8 cellular contexts compared by ENCODE assay signal in the genomic region with DNA sequence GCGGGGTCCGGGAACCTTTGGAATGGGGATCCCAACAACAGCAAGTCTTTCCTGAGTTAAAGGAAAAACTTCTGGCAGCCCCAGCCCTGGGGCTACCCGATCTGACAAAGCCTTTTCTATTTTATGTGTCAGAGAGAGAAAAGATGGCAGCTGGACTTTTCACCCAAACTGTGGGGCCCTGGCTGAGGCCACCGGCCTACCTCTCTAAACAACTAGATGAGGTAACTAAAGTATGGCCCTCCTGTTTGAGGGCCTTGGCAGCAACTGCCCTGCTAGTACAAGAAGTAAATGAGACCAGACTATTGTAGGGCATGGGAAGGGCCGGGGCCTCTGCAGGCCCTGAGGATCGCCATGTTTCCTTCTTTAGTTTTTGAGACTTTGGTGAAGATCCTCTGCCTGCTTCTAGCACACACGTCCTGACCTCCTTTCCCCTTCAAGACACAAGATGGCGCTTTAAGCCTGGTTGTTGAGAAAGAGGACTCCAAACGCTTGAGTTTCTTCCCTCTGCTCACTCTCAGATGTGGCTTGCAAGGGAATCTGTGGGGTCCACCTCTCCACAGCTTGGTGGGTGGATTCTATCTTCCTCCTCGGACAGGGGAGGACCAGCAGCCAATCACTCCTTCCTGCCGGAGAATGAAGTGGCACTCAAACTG. TPM values are rescaled to one million over a fixed set of nuclear protein-coding genes. Genes with fewer than 3 reads are reported as not detected.
DNase-seq lines count a peak whose midpoint lies in the region; ATAC-seq and TF ChIP-seq lines count a peak whose summit lies in the region.

No MANE protein-coding gene starts in this region.

- H3K36me3 Mint-ChIP-seq in activated CD4-positive, alpha-beta memory T cell treated with anti-CD3 and anti-CD28 coated beads, Interleukin-2, amount 10 ng/mL, durations not matched to agents 7 days and 5 days (ENCODE audit: low read depth) = no peaks in the 10 kb centered on the region

- WGBS in prostate gland = 29% methylated on average over 11 of the region's 11 CpGs

- CTCF ChIA-PET in activated CD4-positive, alpha-beta memory T cell treated with anti-CD3 and anti-CD28 coated beads, Interleukin-2, amount 10 ng/mL, durations not matched to agents 7 days and 5 days (lab: Charles Lee) = interaction anchor here (0.8 to 7.6 kb wide), 7 partner anchors 11 to 719 kb away, joined by 3 to 136 read pairs (median 4); no protein-coding TSS in a partner anchor

- no peak for ATAC-seq in HG03108 (IDR thresholded peaks at IDR 0.05; ENCODE audit: unreplicated experiment)
- ATAC-seq in GM21515 (IDR thresholded peaks at IDR 0.05; ENCODE audit: unreplicated experiment) = no peak

- H3K9me3 Mint-ChIP-seq in activated CD4-positive, alpha-beta memory T cell treated with anti-CD3 and anti-CD28 coated beads, Interleukin-2, amount 10 ng/mL, durations not matched to agents 7 days and 5 days = no peaks in the 10 kb centered on the region

- no peak overlapping the region for H3K27ac Mint-ChIP-seq in activated CD4-positive, alpha-beta memory T cell treated with anti-CD3 and anti-CD28 coated beads, Interleukin-2, amount 10 ng/mL, durations not matched to agents 7 days and 5 days

- POLR2A ChIA-PET in activated CD4-positive, alpha-beta memory T cell treated with anti-CD3 and anti-CD28 coated beads, Interleukin-2, amount 10 ng/mL, durations not matched to agents 7 days and 5 days (lab: Charles Lee) = no interaction called here

- H3K9me3 ChIP-seq in prostate gland = no peaks in the 10 kb centered on the region

- H3K27me3 Mint-ChIP-seq in activated CD4-positive, alpha-beta memory T cell treated with anti-CD3 and anti-CD28 coated beads, Interleukin-2, amount 10 ng/mL, durations not matched to agents 7 days and 5 days = peaks cover 15% of the 10 kb centered on the region

- no peak overlapping the region for H3K4me3 Mint-ChIP-seq in activated CD4-positive, alpha-beta memory T cell treated with anti-CD3 and anti-CD28 coated beads, Interleukin-2, amount 10 ng/mL, durations not matched to agents 7 days and 5 days

- no peaks in the 10 kb centered on the region for H3K27me3 ChIP-seq in prostate gland (replicated peaks; ENCODE audit: insufficient read depth)

- no peak overlapping the region for H3K27ac ChIP-seq in C4-2B
- H3K27ac ChIP-seq in prostate gland = no peak overlapping the region

- no peaks in the 10 kb centered on the region for H3K4me1 ChIP-seq in prostate gland (replicated peaks)

- TF ChIP-seq CTCF in C4-2B (conservative IDR thresholded peaks at IDR 0.05) (peak; percentile 71), prostate gland (IDR thresholded peaks at IDR 0.05) (peak; percentile 20 to 81 (median 70))

- H3K36me3 ChIP-seq in prostate gland = no peaks in the 10 kb centered on the region

- no peaks in the 10 kb centered on the region for H3K4me1 Mint-ChIP-seq in activated CD4-positive, alpha-beta memory T cell treated with anti-CD3 and anti-CD28 coated beads, Interleukin-2, amount 10 ng/mL, durations not matched to agents 7 days and 5 days

- TF ChIP-seq POLR2A in prostate gland (IDR thresholded peaks at IDR 0.05) = no peak

- intact Hi-C loops in prostate gland (cut with DNase I) = loop anchor here (2.0 to 10.0 kb wide), 4 partner anchors 252 to 639 kb away; no protein-coding TSS in a partner anchor

- DNase-seq in GM19238 (ENCODE audit: insufficient read length, low spot score) (peak; percentile 47), NCI-H2107 (lab: John Stamatoyannopoulos, UW) (peak; percentile 47), globus pallidus (ENCODE audit: low spot score) (peak; percentile 76), prostate gland (ENCODE audit: low spot score) (peak; percentile 67)
- peak; percentile 50 for DNase-seq in activated CD4-positive, alpha-beta memory T cell treated with anti-CD3 and anti-CD28 coated beads, Interleukin-2, amount 10 ng/mL, durations not matched to agents 7 days and 5 days

- no peak overlapping the region for H3K4me3 ChIP-seq in prostate gland

RNA-seq across cellular contexts. Expression of a gene that starts 18.5 kb away (rescaled TPM):
- not detected for total RNA-seq in activated CD4-positive, alpha-beta memory T cell treated with anti-CD3 and anti-CD28 coated beads, Interleukin-2, amount 10 ng/mL, durations not matched to agents 7 days and 5 days
- total RNA-seq in prostate gland = not detected
